11 cellular contexts compared by ENCODE assay signal in genomic region chr1:69320679-69321310, GRCh38.
DNase-seq lines count a peak whose midpoint lies in the region; ATAC-seq and TF ChIP-seq lines count a peak whose summit lies in the region.
"Had no signal": no experiment of that assay in that cellular context is flagged by ENCODE, and none has a peak within 500 bp of the region (broad histone marks: within the 10 kb centered on the region; RNA-seq: fewer than 3 reads in every experiment).

No MANE protein-coding gene starts in this region.

- DNase-seq in WTC11 (ENCODE audit: low spot score) (no peak), NCI-H345 treated with DMSO at 0.1 percent for 48 hours (lab: John Stamatoyannopoulos, UW; ENCODE audit: unreplicated experiment) (no peak), glutamatergic neuron (no peak)
- no peak for DNase-seq in activated T-cell treated with anti-CD3 and anti-CD28 coated beads, Interleukin-2, amount 50 U/mL, for 24 hours
- DNase-seq: activated CD4-positive, alpha-beta T cell treated with anti-CD3 and anti-CD28 coated beads, Interleukin-2, amount 10 ng/mL, durations not matched to agents 24 days and 14 days had no signal

- ATAC-seq in GM18511 (IDR thresholded peaks at IDR 0.05; ENCODE audit: unreplicated experiment) (peak; percentile 81), GM21619 (IDR thresholded peaks at IDR 0.05; ENCODE audit: unreplicated experiment) (peak; percentile 58), HG03432 (IDR thresholded peaks at IDR 0.05; ENCODE audit: unreplicated experiment) (peak; percentile 86), WTC11 (no peak), GM19324 (IDR thresholded peaks at IDR 0.05; ENCODE audit: low FRiP score, unreplicated experiment) (no peak)
- ATAC-seq: HCT116 had no signal

- H3K4me3 Mint-ChIP-seq in WTC11 (no peak overlapping the region), glutamatergic neuron (ENCODE audit: unreplicated experiment) (no peak overlapping the region)
- no peak overlapping the region for H3K4me3 Mint-ChIP-seq in activated T-cell treated with anti-CD3 and anti-CD28 coated beads, Interleukin-2, amount 50 U/mL, for 24 hours
- H3K4me3 Mint-ChIP-seq: activated CD4-positive, alpha-beta T cell treated with anti-CD3 and anti-CD28 coated beads, Interleukin-2, amount 10 ng/mL, durations not matched to agents 24 days and 14 days; dendritic cell treated with granulocyte-macrophage colony-stimulating factor and Interleukin-4, amounts not matched to agents 40 ng/mL and 50 ng/mL, for 4 days had no signal

- H3K9me3 Mint-ChIP-seq in WTC11 = no peaks in the 10 kb centered on the region
- H3K9me3 Mint-ChIP-seq in glutamatergic neuron (ENCODE audit: unreplicated experiment) = peaks cover 2% of the 10 kb centered on the region
- H3K9me3 Mint-ChIP-seq in activated T-cell treated with anti-CD3 and anti-CD28 coated beads, Interleukin-2, amount 50 U/mL, for 24 hours = peaks cover 6% of the 10 kb centered on the region
- H3K9me3 Mint-ChIP-seq: activated CD4-positive, alpha-beta T cell treated with anti-CD3 and anti-CD28 coated beads, Interleukin-2, amount 10 ng/mL, durations not matched to agents 24 days and 14 days had no signal

- TF ChIP-seq CTCF in WTC11 (IDR thresholded peaks at IDR 0.05) = no peak
- no peak for TF ChIP-seq CTCF in glutamatergic neuron (IDR thresholded peaks at IDR 0.05; ENCODE audit: partially characterized antibody, unreplicated experiment)

- POLR2A ChIA-PET in WTC11 (lab: Charles Lee) = no interaction called here

- H3K27ac Mint-ChIP-seq in WTC11 = peak overlapping the region; percentile 35; the same call in 1 of the 2 replicates
- no peak overlapping the region for H3K27ac Mint-ChIP-seq in glutamatergic neuron (ENCODE audit: unreplicated experiment)
- H3K27ac Mint-ChIP-seq in activated T-cell treated with anti-CD3 and anti-CD28 coated beads, Interleukin-2, amount 50 U/mL, for 24 hours = no peak overlapping the region
- H3K27ac Mint-ChIP-seq: activated CD4-positive, alpha-beta T cell treated with anti-CD3 and anti-CD28 coated beads, Interleukin-2, amount 10 ng/mL, durations not matched to agents 24 days and 14 days; dendritic cell treated with granulocyte-macrophage colony-stimulating factor and Interleukin-4, amounts not matched to agents 40 ng/mL and 50 ng/mL, for 4 days had no signal

- H3K27me3 Mint-ChIP-seq in WTC11 (ENCODE audit: low read depth) (no peaks in the 10 kb centered on the region; the same call in 1 of the 2 replicates), glutamatergic neuron (ENCODE audit: unreplicated experiment) (no peaks in the 10 kb centered on the region)
- H3K27me3 Mint-ChIP-seq in activated T-cell treated with anti-CD3 and anti-CD28 coated beads, Interleukin-2, amount 50 U/mL, for 24 hours = no peaks in the 10 kb centered on the region
- H3K27me3 Mint-ChIP-seq: activated CD4-positive, alpha-beta T cell treated with anti-CD3 and anti-CD28 coated beads, Interleukin-2, amount 10 ng/mL, durations not matched to agents 24 days and 14 days; dendritic cell treated with granulocyte-macrophage colony-stimulating factor and Interleukin-4, amounts not matched to agents 40 ng/mL and 50 ng/mL, for 4 days had no signal

- H3K4me1 Mint-ChIP-seq in WTC11 (peaks cover 28% of the 10 kb centered on the region), glutamatergic neuron (ENCODE audit: low read depth, unreplicated experiment) (peaks cover 3% of the 10 kb centered on the region)
- H3K4me1 Mint-ChIP-seq in activated T-cell treated with anti-CD3 and anti-CD28 coated beads, Interleukin-2, amount 50 U/mL, for 24 hours (ENCODE audit: low read depth) = no peaks in the 10 kb centered on the region
- H3K4me1 Mint-ChIP-seq: activated CD4-positive, alpha-beta T cell treated with anti-CD3 and anti-CD28 coated beads, Interleukin-2, amount 10 ng/mL, durations not matched to agents 24 days and 14 days had no signal

- CTCF ChIA-PET in WTC11 (lab: Charles Lee) = no interaction called here

- no peaks in the 10 kb centered on the region for H3K36me3 Mint-ChIP-seq in WTC11
- no peaks in the 10 kb centered on the region for H3K36me3 Mint-ChIP-seq in glutamatergic neuron (ENCODE audit: unreplicated experiment)
- no peaks in the 10 kb centered on the region for H3K36me3 Mint-ChIP-seq in activated T-cell treated with anti-CD3 and anti-CD28 coated beads, Interleukin-2, amount 50 U/mL, for 24 hours (ENCODE audit: low read depth)

TF ChIP-seq in WTC11, 78 proteins besides CTCF, POLR2A, EP300 and RAD21 (continues in another document):
- TF ChIP-seq CBFB (CRISPR knock-in tag; IDR thresholded peaks at IDR 0.05; ENCODE audit: low read depth) = no peak
- TF ChIP-seq ZSCAN18 (CRISPR knock-in tag; IDR thresholded peaks at IDR 0.05) = no peak
- no peak for TF ChIP-seq RELA (CRISPR knock-in tag; IDR thresholded peaks at IDR 0.05; ENCODE audit: borderline replicate concordance)
- no peak for TF ChIP-seq CREB1 (CRISPR knock-in tag; IDR thresholded peaks at IDR 0.05)
- no peak for TF ChIP-seq AR (CRISPR knock-in tag; IDR thresholded peaks at IDR 0.05)
- TF ChIP-seq ZBTB43 (CRISPR knock-in tag; IDR thresholded peaks at IDR 0.05) = no peak
- no peak for TF ChIP-seq JUN (CRISPR knock-in tag; IDR thresholded peaks at IDR 0.05)
- TF ChIP-seq TCF7 (CRISPR knock-in tag; IDR thresholded peaks at IDR 0.05; ENCODE audit: low read depth) = no peak
- TF ChIP-seq NFATC4 (CRISPR knock-in tag; IDR thresholded peaks at IDR 0.05) = no peak
- TF ChIP-seq ZNF423 (CRISPR knock-in tag; IDR thresholded peaks at IDR 0.05) = no peak
- TF ChIP-seq AFF4 (CRISPR knock-in tag; IDR thresholded peaks at IDR 0.05; ENCODE audit: borderline replicate concordance) = no peak

Comparison
In these comparisons a context has a peak if more than half of its experiments do, and no peak if none do; other contexts are left out.
1. ATAC-seq: peak in GM18511 (single experiment), GM21619 (single experiment) and HG03432 (single experiment); none in WTC11 (single experiment) and GM19324 (single experiment).